Comparison of ENCODE assay signal across 16 cellular contexts in the genomic region with DNA sequence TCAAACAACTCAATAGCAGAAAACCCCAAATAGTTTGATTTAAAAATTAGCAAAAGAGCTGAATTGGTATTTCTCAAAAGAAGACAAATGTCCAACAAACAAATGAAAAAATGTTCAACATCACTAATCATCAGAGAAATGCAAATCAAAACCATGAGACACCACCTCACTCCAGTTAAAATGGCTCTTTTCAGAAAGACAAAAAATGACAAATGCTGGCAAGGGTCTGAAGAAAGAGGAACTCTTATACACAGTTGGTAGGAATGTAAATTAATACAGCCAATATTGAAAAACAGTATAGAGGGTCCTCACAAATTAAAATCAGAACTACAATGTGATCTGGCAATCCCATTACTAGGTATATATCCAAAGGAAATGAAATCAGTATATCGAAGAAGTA.
DNase-seq lines count a peak whose midpoint lies in the region; ATAC-seq lines count a peak whose summit lies in the region.
"Had no signal": no experiment of that assay in that cellular context is flagged by ENCODE, and none has a peak within 500 bp of the region (broad histone marks: within the 10 kb centered on the region; RNA-seq: fewer than 3 reads in every experiment).

No MANE protein-coding gene starts in this region.

- peak; percentile 70 for DNase-seq in Karpas-422
- no peak for DNase-seq in T-helper 17 cell
- DNase-seq in naive B cell = peak; percentile 13
- no peak for DNase-seq in KBM-7
- no peak for DNase-seq in posterior cingulate gyrus
- DNase-seq: Caco-2; CD4-positive, CD25-positive, alpha-beta regulatory T cell; CD8-positive, alpha-beta T cell; DMS153; DND-41; GOT3; HFFc6 had no signal

- in situ Hi-C loops in KBM-7 (cut with MboI; ENCODE audit: low pct_unique_long_range_greater_than_20kb, low sequenced_read_pairs) = no loop called here

- H3K4me2 ChIP-seq in Karpas-422 (ENCODE audit: low read depth, low read length, poor library complexity, severe bottlenecking) = peak overlapping the region; percentile 27
- H3K4me2 ChIP-seq: BLaER1 had no signal

- no peaks in the 10 kb centered on the region for H3K27me3 ChIP-seq in Karpas-422 (ENCODE audit: low read length)
- H3K27me3 ChIP-seq: BLaER1 had no signal

- peak overlapping the region; percentile 73 for H3K27ac ChIP-seq in Karpas-422 (ENCODE audit: low read length)
- H3K27ac ChIP-seq: BLaER1, C4-2B had no signal

- no peaks in the 10 kb centered on the region for H4K20me1 ChIP-seq in Karpas-422 (ENCODE audit: insufficient read depth, low read depth, low read length)
- H4K20me1 ChIP-seq: BLaER1 had no signal

- H3K9me3 ChIP-seq in Karpas-422 (ENCODE audit: low read length) (no peaks in the 10 kb centered on the region), T-helper 17 cell (ENCODE audit: control insufficient read depth, low read length, poor library complexity, severe bottlenecking) (no peaks in the 10 kb centered on the region)
- H3K9me3 ChIP-seq: BLaER1, Caco-2, HAP-1 had no signal

- H3K27me3 Mint-ChIP-seq in T-helper 17 cell (no peaks in the 10 kb centered on the region), naive B cell (no peaks in the 10 kb centered on the region)
- H3K27me3 Mint-ChIP-seq: CD4-positive, CD25-positive, alpha-beta regulatory T cell had no signal

- H3K4me1 Mint-ChIP-seq in T-helper 17 cell (peaks cover 6% of the 10 kb centered on the region), naive B cell (peaks cover 20 to 36% (median 27%) of the 10 kb centered on the region in 3 donors)

- H2AFZ ChIP-seq in Karpas-422 (ENCODE audit: low read length) = no peak overlapping the region

- ATAC-seq in T-helper 17 cell = no peak
- peak; percentile 71 to 79 for ATAC-seq in naive B cell (ENCODE audit: low read depth in 2 of 2)
- ATAC-seq in activated CD4-positive, CD25-positive, alpha-beta regulatory T cell treated with anti-CD3 and anti-CD28 coated beads, Interleukin-2, amount 50 U/mL, for 24 hours = no peak
- ATAC-seq: CD8-positive, alpha-beta T cell had no signal

- H3K36me3 ChIP-seq in Karpas-422 (ENCODE audit: insufficient read depth, low read length) = no peaks in the 10 kb centered on the region
- H3K36me3 ChIP-seq: HAP-1 had no signal

- peak overlapping the region; percentile 27 for H3K27ac Mint-ChIP-seq in T-helper 17 cell
- H3K27ac Mint-ChIP-seq in naive B cell = peak overlapping the region in 5 of 6 donors; percentile 23 to 57 (median 39)
- H3K27ac Mint-ChIP-seq: CD4-positive, CD25-positive, alpha-beta regulatory T cell; CD8-positive, alpha-beta T cell; HFFc6 had no signal

- H3K4me3 ChIP-seq in Karpas-422 (ENCODE audit: low read length) = no peak overlapping the region
- H3K4me3 ChIP-seq: BLaER1, HAP-1 had no signal

- 0 out of 2 replicates have a peak, but pooled peaks cover 4% of the 10 kb centered on the region for H3K79me2 ChIP-seq in Karpas-422 (ENCODE audit: low read length)

- H3K9me3 Mint-ChIP-seq in naive B cell = peaks cover 0 to 4% (median 0%) of the 10 kb centered on the region in 7 donors
- H3K9me3 Mint-ChIP-seq: CD4-positive, CD25-positive, alpha-beta regulatory T cell; CD8-positive, alpha-beta T cell; HFFc6 had no signal

- no peak overlapping the region for H3K9ac ChIP-seq in Karpas-422 (ENCODE audit: low read length)
- H3K9ac ChIP-seq: BLaER1 had no signal

- peaks cover 46% of the 10 kb centered on the region for H3K4me1 ChIP-seq in Karpas-422 (ENCODE audit: low read length)
- H3K4me1 ChIP-seq: BLaER1, Caco-2 had no signal

- no peaks in the 10 kb centered on the region for H3K9me2 ChIP-seq in Karpas-422 (replicated peaks; ENCODE audit: insufficient read depth, low read length)

- intact Hi-C loops in posterior cingulate gyrus (cut with DNase I) = no loop called here

- H3K4me3 Mint-ChIP-seq in T-helper 17 cell (no peak overlapping the region), naive B cell (peak overlapping the region in 7 of 8 donors; percentile 16 to 86 (median 52))
- H3K4me3 Mint-ChIP-seq: CD4-positive, CD25-positive, alpha-beta regulatory T cell; CD8-positive, alpha-beta T cell; HFFc6 had no signal

- peaks cover 2% of the 10 kb centered on the region for H3K36me3 Mint-ChIP-seq in T-helper 17 cell (ENCODE audit: low read depth)
- H3K36me3 Mint-ChIP-seq in naive B cell = no peaks in the 10 kb centered on the region
- H3K36me3 Mint-ChIP-seq: CD8-positive, alpha-beta T cell had no signal

Comparison
In these comparisons a context has a peak if more than half of its experiments do, and no peak if none do; other contexts are left out.
1. DNase-seq: peak in Karpas-422 (single experiment) and naive B cell (single experiment); none in T-helper 17 cell (0 of 3), KBM-7 (single experiment) and posterior cingulate gyrus (0 of 10).
2. ATAC-seq: peak in naive B cell (2 of 2); none in T-helper 17 cell (single experiment) and activated CD4-positive, CD25-positive, alpha-beta regulatory T cell treated with anti-CD3 and anti-CD28 coated beads, Interleukin-2, amount 50 U/mL, for 24 hours (0 of 2).